Comparison of ENCODE assay signal across 20 cellular contexts in the genomic region with DNA sequence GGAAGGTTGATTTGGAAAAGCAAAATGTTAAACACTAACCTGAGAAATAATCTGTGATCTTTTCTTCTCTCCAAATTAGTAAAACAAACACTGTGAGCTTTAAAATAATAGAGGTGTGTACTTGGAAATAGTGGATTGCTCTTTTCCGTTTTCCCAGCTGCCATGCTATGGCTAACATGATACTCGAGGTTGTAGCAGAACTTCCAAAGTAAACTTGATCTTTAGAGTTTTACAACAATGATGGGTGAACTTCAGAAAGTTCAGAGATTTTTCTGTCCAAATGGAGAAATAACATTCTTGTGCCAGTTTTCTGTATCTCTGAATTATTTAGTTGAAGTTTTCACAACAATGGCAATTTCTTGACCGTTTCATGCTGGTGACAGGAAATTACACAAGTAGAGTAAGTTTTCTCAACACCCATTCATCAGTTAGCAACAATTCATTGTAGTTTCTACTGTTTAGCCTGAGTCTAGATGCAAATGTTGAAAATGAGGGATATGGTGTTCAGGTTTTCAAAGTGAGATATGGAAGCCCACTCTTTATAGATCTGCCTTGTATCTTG.
A peak's percentile ranks its signal among the peaks of the same experiment; 100 is the strongest.
DNase-seq lines count a peak whose midpoint lies in the region; ATAC-seq, FAIRE-seq and TF ChIP-seq lines count a peak whose summit lies in the region.
"Had no signal": no experiment of that assay in that cellular context is flagged by ENCODE, and none has a peak within 500 bp of the region (broad histone marks: within the 10 kb centered on the region; RNA-seq: fewer than 3 reads in every experiment).

No MANE protein-coding gene starts in this region.

- TF ChIP-seq POLR2A in GM12878 (IDR thresholded peaks at IDR 0.05; ENCODE audit: low read depth, low read length), result no peak

- H3K79me2 ChIP-seq in ACC112 (ENCODE audit: control insufficient read depth, insufficient read depth, low read length, unreplicated experiment), result no peaks in the 10 kb centered on the region
- no peaks in the 10 kb centered on the region for H3K79me2 ChIP-seq in GM12878 (ENCODE audit: control insufficient read depth, insufficient read depth, low read length)

- H3K9me3 ChIP-seq in GM12878 (replicated peaks; ENCODE audit: control insufficient read depth, insufficient read depth, low read length), result no peaks in the 10 kb centered on the region
- H3K9me3 ChIP-seq: A549, HAP-1, SJCRH30 had no signal

- H3K9ac ChIP-seq in GM12878 (ENCODE audit: control insufficient read depth, insufficient read depth, low read length), result no peak overlapping the region

- POLR2A ChIA-PET in GM12878 (lab: Charles Lee), result no interaction called here

- H3K27me3 ChIP-seq in ACC112 (ENCODE audit: insufficient read depth, low read length) (no peaks in the 10 kb centered on the region; the same call in 1 of the 2 replicates), HL-60 (ENCODE audit: insufficient read depth, poor library complexity, severe bottlenecking) (no peaks in the 10 kb centered on the region), GM12878 (replicated peaks in 1 of 2; ENCODE audit: control insufficient read depth in 2 of 2, insufficient read depth in 2 of 2, low read length in 1 of 2) (no peaks in the 10 kb centered on the region), foreskin keratinocyte (no peaks in the 10 kb centered on the region)
- H3K27me3 ChIP-seq: SJCRH30 had no signal

- in situ Hi-C loops in GM12878 (cut with MboI), result no loop called here

- peak in 1 of 2 experiments; percentile 38 for DNase-seq in HL-60 (ENCODE audit: low read depth in 1 of 2, low spot score in 1 of 2)
- no peak for DNase-seq in GM12878 (ENCODE audit: low read depth, low spot score)
- DNase-seq in foreskin keratinocyte, result no peak
- no peak for DNase-seq in effector CD4-positive, alpha-beta T cell
- DNase-seq in stimulated activated naive CD4-positive, alpha-beta T cell (lab: John Stamatoyannopoulos, UW), result no peak
- no peak for DNase-seq in activated CD4-positive, CD25-positive, alpha-beta regulatory T cell (lab: John Stamatoyannopoulos, UW)
- DNase-seq: GF-D8, NCI-H1417, NCI-H187 treated with DMSO at 0.1 percent for 48 hours, NCI-H345, NCI-H526 treated with DMSO at 0.1 percent for 48 hours, OCI-M1, SJCRH30 had no signal

- BruUV-seq in GM12878 (replicated peaks; lab: Mats Ljungman, UMichigan), result no TSS peak

- no peaks in the 10 kb centered on the region for H4K20me1 ChIP-seq in GM12878 (ENCODE audit: control insufficient read depth, insufficient read depth)

- RAD21 ChIA-PET in GM12878 (lab: Charles Lee; ENCODE audit: unreplicated experiment), result no interaction called here

- H3K4me2 ChIP-seq in GM12878 (ENCODE audit: control insufficient read depth, insufficient read depth), result no peak overlapping the region
- H3K4me2 ChIP-seq: A549 had no signal

- no peak overlapping the region for H3K4me3 ChIP-seq in ACC112 (ENCODE audit: low read depth, low read length)
- no peak overlapping the region for H3K4me3 ChIP-seq in HL-60 (replicated peaks; ENCODE audit: insufficient read depth, low read length)
- H3K4me3 ChIP-seq in GM12878, result no peak overlapping the region
- H3K4me3 ChIP-seq: A549, HAP-1, SJCRH30 had no signal

- TF ChIP-seq CTCF in HL-60 (IDR thresholded peaks at IDR 0.05; ENCODE audit: insufficient read depth, low read length) (no peak), GM12878 (IDR thresholded peaks at IDR 0.05 in 2 of 3, conservative IDR thresholded peaks at IDR 0.05 in 1 of 3; ENCODE audit: control insufficient read depth in 2 of 3, extremely low read depth in 1 of 3, insufficient read depth in 1 of 3, low read depth in 3 of 3, low read length in 3 of 3) (no peak), foreskin keratinocyte (conservative IDR thresholded peaks at IDR 0.05) (no peak)

- no peak for TF ChIP-seq RAD21 in GM12878 (IDR thresholded peaks at IDR 0.05; ENCODE audit: insufficient read depth, low read depth, low read length)

- no peaks in the 10 kb centered on the region for H3K36me3 ChIP-seq in ACC112 (ENCODE audit: insufficient read depth, low read length)
- no peaks in the 10 kb centered on the region for H3K36me3 ChIP-seq in GM12878 (ENCODE audit: control insufficient read depth in 2 of 2, insufficient read depth in 2 of 2, low read length in 1 of 2)
- H3K36me3 ChIP-seq: HAP-1, SJCRH30 had no signal

- no peak for ATAC-seq in GM12878
- ATAC-seq in foreskin keratinocyte, result no peak
- no peak for ATAC-seq in GM21423 (IDR thresholded peaks at IDR 0.05; ENCODE audit: unreplicated experiment)
- ATAC-seq: A549 had no signal

- peak; percentile 23 for FAIRE-seq in GM12878 (lab: Jason Lieb, UNC)
- FAIRE-seq: A549, GM19239 had no signal

- TF ChIP-seq EP300 in GM12878 (IDR thresholded peaks at IDR 0.05; ENCODE audit: borderline replicate concordance in 1 of 2, control insufficient read depth in 1 of 2, low read depth in 2 of 2, low read length in 2 of 2), result no peak

- H3K4me1 ChIP-seq in ACC112 (ENCODE audit: control insufficient read depth, insufficient read depth, low read length, unreplicated experiment), result peaks cover 45% of the 10 kb centered on the region
- no peaks in the 10 kb centered on the region for H3K4me1 ChIP-seq in GM12878 (ENCODE audit: control insufficient read depth, insufficient read depth, low read length)
- peaks cover 29% of the 10 kb centered on the region for H3K4me1 ChIP-seq in foreskin keratinocyte
- H3K4me1 ChIP-seq: HAP-1, SJCRH30 had no signal

- SMC1A ChIA-PET in GM12878 (lab: Charles Lee; ENCODE audit: uncharacterized antibody, unreplicated experiment), result no interaction called here

- CTCF ChIA-PET in GM12878 (lab: Yijun Ruan, JAX), result no interaction called here

- H2AFZ ChIP-seq in ACC112 (ENCODE audit: low read length, unreplicated experiment), result no peak overlapping the region
- no peak overlapping the region for H2AFZ ChIP-seq in GM12878 (ENCODE audit: control insufficient read depth, low read depth, low read length)

- intact Hi-C loops in GM12878 (cut with micrococcal nuclease; ENCODE audit: unreplicated experiment), result loop anchor here (10.0 kb wide), 1 partner anchor 298 kb away; no protein-coding TSS in a partner anchor

- H3K27ac ChIP-seq in ACC112 (ENCODE audit: low read depth, low read length) (peak overlapping the region; percentile 96), HL-60 (replicated peaks) (peak overlapping the region; percentile 65), GM12878 (ENCODE audit: control insufficient read depth, insufficient read depth) (no peak overlapping the region), foreskin keratinocyte (peak overlapping the region; percentile 79)
- H3K27ac ChIP-seq: C4-2B, RWPE1, SJCRH30 had no signal

- WGBS in GM12878 (ENCODE audit: insufficient coverage, insufficient replicate concordance, low lambda C conversion rate, missing lambda C conversion rate), result 2% methylated on average over 3 of the region's 3 CpGs

TF ChIP-seq in GM12878, 131 proteins besides CTCF, POLR2A, EP300 and RAD21:
- TF ChIP-seq SMARCA5 (IDR thresholded peaks at IDR 0.05), result no peak
- TF ChIP-seq NR2F1 (conservative IDR thresholded peaks at IDR 0.05), result no peak
- no peak for TF ChIP-seq NFIC (IDR thresholded peaks at IDR 0.05; ENCODE audit: low read depth, low read length)
- TF ChIP-seq, protein P1, sequence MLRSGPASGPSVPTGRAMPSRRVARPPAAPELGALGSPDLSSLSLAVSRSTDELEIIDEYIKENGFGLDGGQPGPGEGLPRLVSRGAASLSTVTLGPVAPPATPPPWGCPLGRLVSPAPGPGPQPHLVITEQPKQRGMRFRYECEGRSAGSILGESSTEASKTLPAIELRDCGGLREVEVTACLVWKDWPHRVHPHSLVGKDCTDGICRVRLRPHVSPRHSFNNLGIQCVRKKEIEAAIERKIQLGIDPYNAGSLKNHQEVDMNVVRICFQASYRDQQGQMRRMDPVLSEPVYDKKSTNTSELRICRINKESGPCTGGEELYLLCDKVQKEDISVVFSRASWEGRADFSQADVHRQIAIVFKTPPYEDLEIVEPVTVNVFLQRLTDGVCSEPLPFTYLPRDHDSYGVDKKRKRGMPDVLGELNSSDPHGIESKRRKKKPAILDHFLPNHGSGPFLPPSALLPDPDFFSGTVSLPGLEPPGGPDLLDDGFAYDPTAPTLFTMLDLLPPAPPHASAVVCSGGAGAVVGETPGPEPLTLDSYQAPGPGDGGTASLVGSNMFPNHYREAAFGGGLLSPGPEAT (IDR thresholded peaks at IDR 0.05; ENCODE audit: low read depth), result no peak
- TF ChIP-seq ZNF384 (IDR thresholded peaks at IDR 0.05; ENCODE audit: borderline replicate concordance, low read depth, low read length), result no peak
- TF ChIP-seq, protein P2, sequence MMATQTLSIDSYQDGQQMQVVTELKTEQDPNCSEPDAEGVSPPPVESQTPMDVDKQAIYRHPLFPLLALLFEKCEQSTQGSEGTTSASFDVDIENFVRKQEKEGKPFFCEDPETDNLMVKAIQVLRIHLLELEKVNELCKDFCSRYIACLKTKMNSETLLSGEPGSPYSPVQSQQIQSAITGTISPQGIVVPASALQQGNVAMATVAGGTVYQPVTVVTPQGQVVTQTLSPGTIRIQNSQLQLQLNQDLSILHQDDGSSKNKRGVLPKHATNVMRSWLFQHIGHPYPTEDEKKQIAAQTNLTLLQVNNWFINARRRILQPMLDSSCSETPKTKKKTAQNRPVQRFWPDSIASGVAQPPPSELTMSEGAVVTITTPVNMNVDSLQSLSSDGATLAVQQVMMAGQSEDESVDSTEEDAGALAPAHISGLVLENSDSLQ (IDR thresholded peaks at IDR 0.05), result no peak
- TF ChIP-seq MYC (IDR thresholded peaks at IDR 0.05; ENCODE audit: insufficient read depth, insufficient read length, insufficient replicate concordance, low read length, severe bottlenecking), result no peak
TF ChIP-seq in GM12878: peak in this region for 0.
